Comparison of ENCODE assay signal across 1 cellular context in the genomic region with DNA sequence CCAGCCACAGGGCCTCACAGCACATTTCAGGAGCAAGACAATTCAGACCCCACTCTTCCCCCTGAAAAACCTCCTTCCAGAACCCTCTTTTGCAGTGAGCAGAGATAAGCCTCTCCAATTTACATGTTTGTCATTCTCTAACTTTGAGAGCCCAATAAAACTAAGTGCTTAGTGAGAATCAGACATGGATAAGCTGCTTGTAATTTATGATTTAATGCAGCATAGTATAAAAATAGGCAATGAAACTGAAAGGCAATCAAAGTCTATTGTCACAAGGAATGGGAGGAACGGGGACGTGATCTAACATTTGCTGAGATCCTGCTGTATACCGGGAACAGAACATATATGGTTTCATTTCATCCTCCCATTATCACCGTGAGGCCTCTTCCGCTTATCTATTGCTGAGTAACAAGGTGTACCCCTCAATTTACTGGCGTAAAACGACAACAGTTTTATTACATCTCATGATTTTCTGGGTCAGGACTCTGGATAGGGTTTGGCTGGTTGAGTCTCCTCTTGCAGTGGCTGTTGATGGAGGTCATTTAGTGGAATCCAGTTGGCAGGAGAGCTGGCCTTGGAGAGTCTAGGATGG.
A peak's percentile ranks its signal among the peaks of the same experiment; 100 is the strongest.
TF ChIP-seq lines count a peak whose summit lies in the region.

No MANE protein-coding gene starts in this region.

TF ChIP-seq in HEK293, 187 proteins besides CTCF, POLR2A, EP300 and RAD21 (continued from another document):
- TF ChIP-seq ZNF26 (tag by site-specific recombination; IDR thresholded peaks at IDR 0.05) (no peak), ZNF18 (tag by site-specific recombination; IDR thresholded peaks at IDR 0.05) (0 out of 2 replicates have a peak, but pooled peaks have one; percentile 30), ZNF174 (tag by site-specific recombination; IDR thresholded peaks at IDR 0.05) (no peak), ZNF140 (tag by site-specific recombination; IDR thresholded peaks at IDR 0.05) (no peak), ZNF24 (tag by site-specific recombination; IDR thresholded peaks at IDR 0.05) (no peak), ZNF555 (tag by site-specific recombination; conservative IDR thresholded peaks at IDR 0.05) (no peak), ZNF423 (tag by site-specific recombination; IDR thresholded peaks at IDR 0.05) (no peak), ZXDB (tag by site-specific recombination; IDR thresholded peaks at IDR 0.05) (0 out of 2 replicates have a peak, but pooled peaks have one; percentile 16), ZNF23 (tag by site-specific recombination; IDR thresholded peaks at IDR 0.05; ENCODE audit: borderline replicate concordance) (no peak), HOXC10 (CRISPR knock-in tag; IDR thresholded peaks at IDR 0.05) (no peak), ZNF660 (tag by site-specific recombination; IDR thresholded peaks at IDR 0.05) (no peak), SCRT2 (tag by site-specific recombination; IDR thresholded peaks at IDR 0.05) (no peak), ZBTB26 (tag by site-specific recombination; optimal IDR thresholded peaks at IDR 0.05) (no peak), IKZF3 (tag by site-specific recombination; IDR thresholded peaks at IDR 0.05) (0 out of 2 replicates have a peak, but pooled peaks have one; percentile 28), HIC1 (tag by site-specific recombination; IDR thresholded peaks at IDR 0.05) (no peak), ZNF837 (tag by site-specific recombination; IDR thresholded peaks at IDR 0.05) (no peak), ZNF626 (tag by site-specific recombination; IDR thresholded peaks at IDR 0.05) (no peak), ZBTB49 (tag by site-specific recombination; IDR thresholded peaks at IDR 0.05; ENCODE audit: low read depth) (no peak; the same call in 1 of the 2 replicates), ZEB2 (tag by site-specific recombination; IDR thresholded peaks at IDR 0.05) (no peak), BCL11B (tag by site-specific recombination; IDR thresholded peaks at IDR 0.05; ENCODE audit: low read depth) (peak; percentile 36; the same call in 1 of the 2 replicates), KLF16 (tag by site-specific recombination; IDR thresholded peaks at IDR 0.05) (no peak), ZNF510 (tag by site-specific recombination; IDR thresholded peaks at IDR 0.05; ENCODE audit: insufficient replicate concordance) (no peak), ZNF223 (tag by site-specific recombination; IDR thresholded peaks at IDR 0.05) (no peak), ZNF112 (tag by site-specific recombination; IDR thresholded peaks at IDR 0.05) (no peak), GLI2 (tag by site-specific recombination; IDR thresholded peaks at IDR 0.05; ENCODE audit: borderline replicate concordance, low read depth) (no peak), PATZ1 (tag by site-specific recombination; IDR thresholded peaks at IDR 0.05) (no peak), ZNF311 (tag by site-specific recombination; IDR thresholded peaks at IDR 0.05; ENCODE audit: borderline replicate concordance) (no peak), ZNF37A (tag by site-specific recombination; IDR thresholded peaks at IDR 0.05) (no peak)
- TF ChIP-seq, protein P1, sequence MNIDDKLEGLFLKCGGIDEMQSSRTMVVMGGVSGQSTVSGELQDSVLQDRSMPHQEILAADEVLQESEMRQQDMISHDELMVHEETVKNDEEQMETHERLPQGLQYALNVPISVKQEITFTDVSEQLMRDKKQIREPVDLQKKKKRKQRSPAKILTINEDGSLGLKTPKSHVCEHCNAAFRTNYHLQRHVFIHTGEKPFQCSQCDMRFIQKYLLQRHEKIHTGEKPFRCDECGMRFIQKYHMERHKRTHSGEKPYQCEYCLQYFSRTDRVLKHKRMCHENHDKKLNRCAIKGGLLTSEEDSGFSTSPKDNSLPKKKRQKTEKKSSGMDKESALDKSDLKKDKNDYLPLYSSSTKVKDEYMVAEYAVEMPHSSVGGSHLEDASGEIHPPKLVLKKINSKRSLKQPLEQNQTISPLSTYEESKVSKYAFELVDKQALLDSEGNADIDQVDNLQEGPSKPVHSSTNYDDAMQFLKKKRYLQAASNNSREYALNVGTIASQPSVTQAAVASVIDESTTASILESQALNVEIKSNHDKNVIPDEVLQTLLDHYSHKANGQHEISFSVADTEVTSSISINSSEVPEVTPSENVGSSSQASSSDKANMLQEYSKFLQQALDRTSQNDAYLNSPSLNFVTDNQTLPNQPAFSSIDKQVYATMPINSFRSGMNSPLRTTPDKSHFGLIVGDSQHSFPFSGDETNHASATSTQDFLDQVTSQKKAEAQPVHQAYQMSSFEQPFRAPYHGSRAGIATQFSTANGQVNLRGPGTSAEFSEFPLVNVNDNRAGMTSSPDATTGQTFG (tag by site-specific recombination; IDR thresholded peaks at IDR 0.05; ENCODE audit: borderline replicate concordance), result no peak
- TF ChIP-seq, protein P2, sequence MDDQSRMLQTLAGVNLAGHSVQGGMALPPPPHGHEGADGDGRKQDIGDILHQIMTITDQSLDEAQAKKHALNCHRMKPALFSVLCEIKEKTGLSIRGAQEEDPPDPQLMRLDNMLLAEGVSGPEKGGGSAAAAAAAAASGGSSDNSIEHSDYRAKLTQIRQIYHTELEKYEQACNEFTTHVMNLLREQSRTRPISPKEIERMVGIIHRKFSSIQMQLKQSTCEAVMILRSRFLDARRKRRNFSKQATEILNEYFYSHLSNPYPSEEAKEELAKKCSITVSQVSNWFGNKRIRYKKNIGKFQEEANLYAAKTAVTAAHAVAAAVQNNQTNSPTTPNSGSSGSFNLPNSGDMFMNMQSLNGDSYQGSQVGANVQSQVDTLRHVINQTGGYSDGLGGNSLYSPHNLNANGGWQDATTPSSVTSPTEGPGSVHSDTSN (CRISPR knock-in tag; IDR thresholded peaks at IDR 0.05), result no peak
TF ChIP-seq in HEK293: peak in this region for 13.
